In genomic region chr17:199806-200603, GRCh38 we compare ENCODE assay signal across 17 cellular contexts. TPM values are rescaled to one million over a fixed set of nuclear protein-coding genes. Genes with fewer than 3 reads are reported as not detected.
A peak's percentile ranks its signal among the peaks of the same experiment; 100 is the strongest.
DNase-seq lines count a peak whose midpoint lies in the region; ATAC-seq, FAIRE-seq and TF ChIP-seq lines count a peak whose summit lies in the region.
"Had no signal": no experiment of that assay in that cellular context is flagged by ENCODE, and none has a peak within 500 bp of the region (broad histone marks: within the 10 kb centered on the region; RNA-seq: fewer than 3 reads in every experiment).

No MANE protein-coding gene starts in this region.

- no peaks in the 10 kb centered on the region for H3K36me3 ChIP-seq in IMR-90 (ENCODE audit: control insufficient read depth, insufficient read depth, low read length)
- H3K36me3 ChIP-seq in bronchial epithelial cell (ENCODE audit: control insufficient read depth, insufficient read depth, low read length), result no peaks in the 10 kb centered on the region

- no peak overlapping the region for H3K14ac ChIP-seq in IMR-90 (replicated peaks; ENCODE audit: low read depth, low read length)

- no peak overlapping the region for H3K4me2 ChIP-seq in IMR-90 (ENCODE audit: low read depth, low read length)

- no peak overlapping the region for H4K91ac ChIP-seq in IMR-90 (ENCODE audit: insufficient read depth, low read depth, low read length)

- peak overlapping the region; percentile 15 for H2AK9ac ChIP-seq in IMR-90 (replicated peaks; ENCODE audit: low read depth, low read length, poor library complexity)

- no peaks in the 10 kb centered on the region for H3K9me3 Mint-ChIP-seq in stimulated activated effector memory CD8-positive, alpha-beta T cell treated with anti-CD3 and anti-CD28 coated beads, Interleukin-12 subunit alpha, Interleukin-12 subunit beta, amount 100 ng/mL, for 72 hours
- H3K9me3 Mint-ChIP-seq in natural killer cell treated with Interleukin-12 subunit alpha and Interleukin-12 subunit beta and Interleukin-15 and Interleukin-18, amount 100 ng/mL, for 72 hours, result no peaks in the 10 kb centered on the region
- H3K9me3 Mint-ChIP-seq: memory B cell had no signal

- H3K4me1 Mint-ChIP-seq in stimulated activated effector memory CD8-positive, alpha-beta T cell treated with anti-CD3 and anti-CD28 coated beads, Interleukin-12 subunit alpha, Interleukin-12 subunit beta, amount 100 ng/mL, for 72 hours, result no peaks in the 10 kb centered on the region
- no peaks in the 10 kb centered on the region for H3K4me1 Mint-ChIP-seq in natural killer cell treated with Interleukin-12 subunit alpha and Interleukin-12 subunit beta and Interleukin-15 and Interleukin-18, amount 100 ng/mL, for 72 hours (ENCODE audit: low read depth in 2 of 2)
- H3K4me1 Mint-ChIP-seq: memory B cell, T-helper 17 cell had no signal

- in situ Hi-C loops in IMR-90 (cut with MboI; ENCODE audit: low sequenced_read_pairs), result loop anchor here (5.0 kb wide), 1 partner anchor 77 kb away; no protein-coding TSS in a partner anchor

- no peak overlapping the region for H3K56ac ChIP-seq in IMR-90 (ENCODE audit: extremely low read depth, insufficient read depth, low read length)

- no peaks in the 10 kb centered on the region for H3K36me3 Mint-ChIP-seq in stimulated activated effector memory CD8-positive, alpha-beta T cell treated with anti-CD3 and anti-CD28 coated beads, Interleukin-12 subunit alpha, Interleukin-12 subunit beta, amount 100 ng/mL, for 72 hours
- no peaks in the 10 kb centered on the region for H3K36me3 Mint-ChIP-seq in natural killer cell treated with Interleukin-12 subunit alpha and Interleukin-12 subunit beta and Interleukin-15 and Interleukin-18, amount 100 ng/mL, for 72 hours
- H3K36me3 Mint-ChIP-seq: memory B cell had no signal

- no peak overlapping the region for H2BK120ac ChIP-seq in IMR-90 (ENCODE audit: low read depth, low read length)

- no peak for ATAC-seq in IMR-90 (ENCODE audit: low read depth)
- no peak for ATAC-seq in stimulated activated effector memory CD8-positive, alpha-beta T cell treated with anti-CD3 and anti-CD28 coated beads, Interleukin-12 subunit alpha, Interleukin-12 subunit beta, amount 100 ng/mL, for 72 hours
- ATAC-seq in natural killer cell treated with Interleukin-12 subunit alpha and Interleukin-12 subunit beta and Interleukin-15 and Interleukin-18, amount 100 ng/mL, for 72 hours, result no peak
- ATAC-seq: T-helper 17 cell had no signal

- no peaks in the 10 kb centered on the region for H3K9me1 ChIP-seq in IMR-90 (ENCODE audit: insufficient read depth, low read length)

- H3K27ac ChIP-seq in IMR-90 (ENCODE audit: insufficient read depth, low read length) (no peak overlapping the region), layer of hippocampus (ENCODE audit: low read depth, low read length) (peak overlapping the region; percentile 53)

- POLR2A ChIA-PET in IMR-90 (lab: Charles Lee; ENCODE audit: unreplicated experiment), result no interaction called here

- FAIRE-seq in bronchial epithelial cell (lab: Jason Lieb, UNC), result no peak
- FAIRE-seq: G401.6 had no signal

- H3K23ac ChIP-seq in IMR-90 (ENCODE audit: low read depth, low read length), result no peak overlapping the region

- no peak overlapping the region for H3K9ac ChIP-seq in IMR-90 (ENCODE audit: low read depth, low read length)

- BruUV-seq in IMR-90 (replicated peaks; lab: Mats Ljungman, UMichigan), result no TSS peak

- intact Hi-C loops in IMR-90 (cut with micrococcal nuclease), result no loop called here

- no peak overlapping the region for H4K8ac ChIP-seq in IMR-90 (ENCODE audit: low read depth in 2 of 2, low read length in 2 of 2)

- H3K27me3 Mint-ChIP-seq in natural killer cell treated with Interleukin-12 subunit alpha and Interleukin-12 subunit beta and Interleukin-15 and Interleukin-18, amount 100 ng/mL, for 72 hours, result peaks cover 0 to 9% of the 10 kb centered on the region in 2 donors

- no peaks in the 10 kb centered on the region for H3K4me1 ChIP-seq in IMR-90 (ENCODE audit: control insufficient read depth, insufficient read depth, low read length)

- WGBS in IMR-90 (ENCODE audit: extremely low coverage in 2 of 2, insufficient read length in 1 of 2), 2 experiments, result 27% methylated on average over 11 of the region's 14 CpGs; no CpG with 5 or more reads in 1 of the 2 experiments

- H4K20me1 ChIP-seq in IMR-90 (ENCODE audit: insufficient read depth, low read length), result no peaks in the 10 kb centered on the region

- no peak overlapping the region for H2BK20ac ChIP-seq in IMR-90 (ENCODE audit: low read depth, low read length)

- dilution Hi-C loops in IMR-90 (cut with HindIII; ENCODE audit: low sequenced_read_pairs, unreplicated experiment), result no loop called here

- H2AK5ac ChIP-seq in IMR-90 (ENCODE audit: low read depth, low read length), result no peak overlapping the region

- H3K27me3 ChIP-seq in IMR-90 (ENCODE audit: control insufficient read depth, insufficient read depth, low read length) (peaks cover 34% of the 10 kb centered on the region), bronchial epithelial cell (ENCODE audit: control insufficient read depth, insufficient read depth, low read length) (no peaks in the 10 kb centered on the region), layer of hippocampus (ENCODE audit: control insufficient read depth, insufficient read depth, low read length) (peaks cover 3% of the 10 kb centered on the region)

- H3K4me3 Mint-ChIP-seq in stimulated activated effector memory CD8-positive, alpha-beta T cell treated with anti-CD3 and anti-CD28 coated beads, Interleukin-12 subunit alpha, Interleukin-12 subunit beta, amount 100 ng/mL, for 72 hours, result no peak overlapping the region
- H3K4me3 Mint-ChIP-seq in natural killer cell treated with Interleukin-12 subunit alpha and Interleukin-12 subunit beta and Interleukin-15 and Interleukin-18, amount 100 ng/mL, for 72 hours, result no peak overlapping the region
- H3K4me3 Mint-ChIP-seq: memory B cell, T-helper 17 cell had no signal

- no peak overlapping the region for H3K27ac Mint-ChIP-seq in stimulated activated effector memory CD8-positive, alpha-beta T cell treated with anti-CD3 and anti-CD28 coated beads, Interleukin-12 subunit alpha, Interleukin-12 subunit beta, amount 100 ng/mL, for 72 hours
- no peak overlapping the region for H3K27ac Mint-ChIP-seq in natural killer cell treated with Interleukin-12 subunit alpha and Interleukin-12 subunit beta and Interleukin-15 and Interleukin-18, amount 100 ng/mL, for 72 hours
- H3K27ac Mint-ChIP-seq: memory B cell, T-helper 17 cell had no signal

- H2BK5ac ChIP-seq in IMR-90 (ENCODE audit: low read depth, low read length, poor library complexity, severe bottlenecking), result no peak overlapping the region

- H3K9me3 ChIP-seq in IMR-90 (ENCODE audit: control insufficient read depth, insufficient read depth, low read length), result no peaks in the 10 kb centered on the region

- H3K18ac ChIP-seq in IMR-90 (ENCODE audit: low read depth, low read length), result no peak overlapping the region

- no peak for TF ChIP-seq POLR2A in IMR-90 (IDR thresholded peaks at IDR 0.05; ENCODE audit: low read depth, low read length)

- H2BK15ac ChIP-seq in IMR-90 (ENCODE audit: low read depth, low read length), result no peak overlapping the region

- H3K4me3 ChIP-seq in IMR-90 (ENCODE audit: insufficient read depth, low read depth, low read length) (no peak overlapping the region), bronchial epithelial cell (ENCODE audit: low read depth, low read length) (no peak overlapping the region)
- H3K4me3 ChIP-seq: smooth muscle cell had no signal

- no peak overlapping the region for H2AFZ ChIP-seq in IMR-90 (replicated peaks; ENCODE audit: low read length, poor library complexity)

- H4K5ac ChIP-seq in IMR-90 (ENCODE audit: low read depth, low read length), result no peak overlapping the region

- DNase-seq in IMR-90, result no peak
- peak; percentile 41 for DNase-seq in bronchial epithelial cell (ENCODE audit: low read depth)
- peak; percentile 40 for DNase-seq in renal cortical epithelial cell (ENCODE audit: low read depth)
- no peak for DNase-seq in stimulated activated effector memory CD8-positive, alpha-beta T cell treated with anti-CD3 and anti-CD28 coated beads, Interleukin-12 subunit alpha, Interleukin-12 subunit beta, amount 100 ng/mL, for 72 hours (ENCODE audit: low spot score in 2 of 2)
- no peak for DNase-seq in natural killer cell treated with Interleukin-12 subunit alpha and Interleukin-12 subunit beta and Interleukin-15 and Interleukin-18, amount 100 ng/mL, for 72 hours (ENCODE audit: low spot score)
- DNase-seq in GM19240 (ENCODE audit: insufficient read length, low spot score), result no peak
- DNase-seq in NCI-H1417 treated with DMSO at 0.1 percent for 48 hours (lab: John Stamatoyannopoulos, UW), result no peak
- DNase-seq: activated CD4-positive, alpha-beta T cell treated with anti-CD3 and anti-CD28 coated beads, Interleukin-2, amount 50 U/mL, for 1 hour; activated effector memory CD4-positive, alpha-beta T cell treated with anti-CD3 and anti-CD28 coated beads, Interleukin-2, amount 50 U/mL, for 16 hours; NCI-H1436 treated with DMSO at 0.1 percent for 48 hours; T-helper 17 cell had no signal

- no peaks in the 10 kb centered on the region for H3K79me1 ChIP-seq in IMR-90 (ENCODE audit: low read depth in 1 of 2, low read length in 2 of 2)

- TF ChIP-seq CTCF in IMR-90 (conservative IDR thresholded peaks at IDR 0.05; ENCODE audit: low read depth, low read length), result no peak
- TF ChIP-seq CTCF in bronchial epithelial cell (IDR thresholded peaks at IDR 0.05; ENCODE audit: insufficient read depth, low read length, severe bottlenecking), result no peak

- no peak for TF ChIP-seq RAD21 in IMR-90 (IDR thresholded peaks at IDR 0.05; ENCODE audit: low read length)

- CTCF ChIA-PET in IMR-90 (lab: Yijun Ruan, JAX), result interaction anchor here (0.6 kb wide), 1 partner anchor 22 kb away, joined by 3 read pairs; no protein-coding TSS in a partner anchor

- no peak overlapping the region for H3K4ac ChIP-seq in IMR-90 (ENCODE audit: low read depth, low read length)

TF ChIP-seq in IMR-90, 13 proteins besides CTCF, POLR2A, EP300 and RAD21:
- no peak for TF ChIP-seq NFE2L2 (IDR thresholded peaks at IDR 0.05; ENCODE audit: low read depth, low read length)

RNA-seq across cellular contexts. Expression of gene DOC2B, which starts 18.6 kb away (rescaled TPM):
- not detected in 2 replicates for total RNA-seq in IMR-90 (2012; rRNA removed)
- polyA plus RNA-seq in IMR-90 (2012; rRNA removed), result not detected in 2 replicates
- not detected in 2 replicates for polyA plus RNA-seq in IMR-90 (2012; cell fraction: cytosol; rRNA removed)
- 0.01 TPM in 1 of 2 replicates, not detected in the other for polyA plus RNA-seq in IMR-90 (2012; cell fraction: nucleus; rRNA removed; ENCODE audit: low replicate concordance)
- total RNA-seq in bronchial epithelial cell, result 0.26 and 2.7 TPM in 2 replicates
- 2.8 and 77.6 TPM in 2 replicates for total RNA-seq in renal cortical epithelial cell
- 10 to 100 TPM in 1 of 2 donors, 1 to 10 TPM in 1; 3.7 to 17.9 TPM for total RNA-seq in natural killer cell treated with Interleukin-12 subunit alpha and Interleukin-12 subunit beta and Interleukin-15 and Interleukin-18, amount 100 ng/mL, for 72 hours
- total RNA-seq: HT-29 had no signal
- polyA plus RNA-seq: BJ had no signal

Comparison
In these comparisons a context has a peak if more than half of its experiments do, and no peak if none do; other contexts are left out.
1. DNase-seq: peak in bronchial epithelial cell (single experiment) and renal cortical epithelial cell (single experiment); none in IMR-90 (single experiment), stimulated activated effector memory CD8-positive, alpha-beta T cell treated with anti-CD3 and anti-CD28 coated beads, Interleukin-12 subunit alpha, Interleukin-12 subunit beta, amount 100 ng/mL, for 72 hours (0 of 2), natural killer cell treated with Interleukin-12 subunit alpha and Interleukin-12 subunit beta and Interleukin-15 and Interleukin-18, amount 100 ng/mL, for 72 hours (single experiment), GM19240 (single experiment) and NCI-H1417 treated with DMSO at 0.1 percent for 48 hours (single experiment).